In genomic region chr14:105470812-105471771, GRCh38 we compare ENCODE assay signal across 11 cellular contexts. TPM values are rescaled to one million over a fixed set of nuclear protein-coding genes. Genes with fewer than 3 reads are reported as not detected.
A peak's percentile ranks its signal among the peaks of the same experiment; 100 is the strongest.
DNase-seq lines count a peak whose midpoint lies in the region; ATAC-seq, FAIRE-seq and TF ChIP-seq lines count a peak whose summit lies in the region.
"Had no signal": no experiment of that assay in that cellular context is flagged by ENCODE, and none has a peak within 500 bp of the region (broad histone marks: within the 10 kb centered on the region; RNA-seq: fewer than 3 reads in every experiment).

No MANE protein-coding gene starts in this region.

- no peak overlapping the region for H3K27ac Mint-ChIP-seq in stimulated activated naive B cell treated with anti-CD40 and anti-IgM and Interleukin-4, amounts not matched to agents 10 μg/mL and 1 μg/mL and 100 μg/mL, for 72 hours
- H3K27ac Mint-ChIP-seq: memory B cell had no signal

- H3K27me3 ChIP-seq in Panc1 (ENCODE audit: control insufficient read depth, insufficient read depth, low read length) (no peaks in the 10 kb centered on the region), heart left ventricle (peaks cover 0 to 20% (median 0%) of the 10 kb centered on the region in 9 donors)

- H3K27me3 Mint-ChIP-seq in stimulated activated naive B cell treated with anti-CD40 and anti-IgM and Interleukin-4, amounts not matched to agents 10 μg/mL and 1 μg/mL and 100 μg/mL, for 72 hours: no peaks in the 10 kb centered on the region
- H3K27me3 Mint-ChIP-seq: memory B cell had no signal

- intact Hi-C loops in Panc1 (cut with micrococcal nuclease; ENCODE audit: unreplicated experiment) (no loop called here), heart left ventricle (cut with DNase I) (no loop called here)

- TF ChIP-seq CTCF in Panc1 (IDR thresholded peaks at IDR 0.05) (no peak), heart left ventricle (IDR thresholded peaks at IDR 0.05) (peak in 10 of 12 donors; percentile 19 to 50 (median 38))

- H3K36me3 ChIP-seq in Panc1 (ENCODE audit: control insufficient read depth, insufficient read depth, low read length) (no peaks in the 10 kb centered on the region; the same call in 1 of the 2 replicates), heart left ventricle (peaks cover 0 to 22% (median 3%) of the 10 kb centered on the region in 9 donors)

- in situ Hi-C loops in Panc1 (cut with HindIII; ENCODE audit: low pct_unique_long_range_greater_than_20kb, low sequenced_read_pairs): no loop called here

- POLR2A ChIA-PET in Panc1 (lab: Charles Lee): interaction anchor here (0.9 to 1.1 kb wide), 2 partner anchors 12 to 18 kb away, joined by 3 to 7 read pairs; no protein-coding TSS in a partner anchor

- no peaks in the 10 kb centered on the region for H3K9me3 ChIP-seq in Panc1 (ENCODE audit: control insufficient read depth, insufficient read depth, low read depth, low read length)
- no peaks in the 10 kb centered on the region for H3K9me3 ChIP-seq in heart left ventricle

- peaks cover 10 to 19% of the 10 kb centered on the region in 2 donors for H3K4me1 Mint-ChIP-seq in stimulated activated naive B cell treated with anti-CD40 and anti-IgM and Interleukin-4, amounts not matched to agents 10 μg/mL and 1 μg/mL and 100 μg/mL, for 72 hours

- H3K9me3 Mint-ChIP-seq in stimulated activated naive B cell treated with anti-CD40 and anti-IgM and Interleukin-4, amounts not matched to agents 10 μg/mL and 1 μg/mL and 100 μg/mL, for 72 hours: no peaks in the 10 kb centered on the region
- H3K9me3 Mint-ChIP-seq: memory B cell had no signal

- CTCF ChIA-PET in Panc1 (lab: Charles Lee): interaction anchor here (0.7 to 1.6 kb wide), 3 partner anchors 10 to 24 kb away, joined by 3 to 7 read pairs (median 4); no protein-coding TSS in a partner anchor

- ATAC-seq in Panc1: no peak
- ATAC-seq in heart left ventricle: peak; percentile 9 to 35 (median 22)
- peak; percentile 16 to 19 for ATAC-seq in stimulated activated naive B cell treated with anti-CD40 and anti-IgM and Interleukin-4, amounts not matched to agents 10 μg/mL and 1 μg/mL and 100 μg/mL, for 72 hours (replicated peaks)

- FAIRE-seq in frontal cortex (lab: Jason Lieb, UNC): no peak
- FAIRE-seq: A204.1 had no signal

- no TSS peak for BruUV-seq in Panc1 (replicated peaks; lab: Mats Ljungman, UMichigan)

- no peak overlapping the region for H3K4me3 Mint-ChIP-seq in stimulated activated naive B cell treated with anti-CD40 and anti-IgM and Interleukin-4, amounts not matched to agents 10 μg/mL and 1 μg/mL and 100 μg/mL, for 72 hours
- H3K4me3 Mint-ChIP-seq: memory B cell had no signal

- H3K27ac ChIP-seq in Panc1 (ENCODE audit: low read length) (peak overlapping the region; percentile 44; the same call in 1 of the 2 replicates), heart left ventricle (peak overlapping the region; percentile 87 to 100 (median 97))

- H3K4me1 ChIP-seq in Panc1 (ENCODE audit: control insufficient read depth, insufficient read depth, low read length) (peaks cover 41% of the 10 kb centered on the region), heart left ventricle (peaks cover 0 to 81% (median 70%) of the 10 kb centered on the region in 12 donors)

- H3K4me3 ChIP-seq in Panc1 (ENCODE audit: low read depth in 2 of 2, low read length in 2 of 2) (no peak overlapping the region), heart left ventricle (peak overlapping the region in 8 of 12 donors; percentile 1 to 33 (median 16))

- peak; percentile 78 for DNase-seq in DMS 273 (lab: John Stamatoyannopoulos, UW; ENCODE audit: unreplicated experiment)
- no peak for DNase-seq in DMS 273 treated with DMSO at 0.1 percent for 48 hours (lab: John Stamatoyannopoulos, UW)
- DNase-seq in Panc1 (ENCODE audit: low read depth, low spot score): no peak
- peak in 4 of 5 donors; percentile 82 to 91 (median 86) for DNase-seq in heart left ventricle
- DNase-seq in stimulated activated naive B cell treated with anti-CD40 and anti-IgM and Interleukin-4, amounts not matched to agents 10 μg/mL and 1 μg/mL and 100 μg/mL, for 72 hours: no peak
- DNase-seq in NCI-H524 treated with DMSO at 0.1 percent for 48 hours (lab: John Stamatoyannopoulos, UW): no peak
- DNase-seq in frontal cortex (ENCODE audit: low spot score in 2 of 2): no peak
- DNase-seq in medulla oblongata (ENCODE audit: extremely low spot score): no peak
- DNase-seq: NCI-H526 had no signal

- WGBS in heart left ventricle, 4 donors: 27 to 45% (median 37%) methylated on average over 8 to 30 of the region's 30 CpGs

- H3K36me3 Mint-ChIP-seq in stimulated activated naive B cell treated with anti-CD40 and anti-IgM and Interleukin-4, amounts not matched to agents 10 μg/mL and 1 μg/mL and 100 μg/mL, for 72 hours: peaks cover 8 to 11% of the 10 kb centered on the region in 2 donors

- no peak for TF ChIP-seq POLR2A in heart left ventricle (IDR thresholded peaks at IDR 0.05)

RNA-seq across cellular contexts. Expression of gene CRIP2, which starts 3.5 kb away (rescaled TPM):
- total RNA-seq in Panc1 (2021; ENCODE audit: unreplicated experiment) (280 TPM), heart left ventricle (1,000 to 10,000 TPM in 2 of 9 donors, 100 to 1,000 TPM in 7; 695 to 1,715 (median 851) TPM), frontal cortex (88.0 TPM)
- polyA plus RNA-seq in Panc1 (2012; ENCODE audit: insufficient read length): 1,001 TPM
- 1,000 to 10,000 TPM in 1 of 2 donors, 100 to 1,000 TPM in 1; 829 to 1,402 TPM for polyA plus RNA-seq in heart left ventricle

RNA-seq across cellular contexts. Expression of gene CRIP1, which starts 15.6 kb away (rescaled TPM):
- total RNA-seq in Panc1 (2021; ENCODE audit: unreplicated experiment) (1,056 TPM), heart left ventricle (100 to 1,000 TPM in 1 of 9 donors, 10 to 100 TPM in 8; 12.1 to 195 (median 56.9) TPM), frontal cortex (not detected)
- 2,110 TPM for polyA plus RNA-seq in Panc1 (2012; ENCODE audit: insufficient read length)
- polyA plus RNA-seq in heart left ventricle: 100 to 1,000 TPM in 1 of 2 donors, 10 to 100 TPM in 1; 81.1 to 109 TPM

RNA-seq across cellular contexts. Expression of gene TEDC1, which starts 20.0 kb away (rescaled TPM):
- total RNA-seq in Panc1 (2021; ENCODE audit: unreplicated experiment) (47.8 TPM), heart left ventricle (10 to 100 TPM in 1 of 9 donors, 1 to 10 TPM in 7, under 1 TPM in 1; 0.94 to 12.4 (median 3.2) TPM), frontal cortex (5.7 TPM)
- 42.5 TPM for polyA plus RNA-seq in Panc1 (2012; ENCODE audit: insufficient read length)
- polyA plus RNA-seq in heart left ventricle: 1 to 10 TPM; 4.8 to 6.7 TPM

RNA-seq across cellular contexts. Expression of gene MTA1, which starts 51.5 kb away (rescaled TPM):
- total RNA-seq in Panc1 (2021; ENCODE audit: unreplicated experiment) (105 TPM), heart left ventricle (100 to 1,000 TPM in 7 of 9 donors, 10 to 100 TPM in 2; 71.8 to 169 (median 109) TPM), frontal cortex (42.0 TPM)
- polyA plus RNA-seq in Panc1 (2012; ENCODE audit: insufficient read length): 102 TPM
- 100 to 1,000 TPM; 103 to 191 TPM for polyA plus RNA-seq in heart left ventricle

RNA-seq across cellular contexts. Expression of gene TMEM121, which starts 55.3 kb away (rescaled TPM):
- total RNA-seq in Panc1 (2021; ENCODE audit: unreplicated experiment) (4.6 TPM), heart left ventricle (1 to 10 TPM; 1.0 to 4.4 (median 2.0) TPM), frontal cortex (24.5 TPM)
- 8.4 TPM for polyA plus RNA-seq in Panc1 (2012; ENCODE audit: insufficient read length)
- polyA plus RNA-seq in heart left ventricle: 1 to 10 TPM; 1.1 to 1.5 TPM

Comparison
In these comparisons a context has a peak if more than half of its experiments do, and no peak if none do; other contexts are left out.
1. DNase-seq: peak in DMS 273 (single experiment) and heart left ventricle (4 of 5); none in DMS 273 treated with DMSO at 0.1 percent for 48 hours (single experiment), Panc1 (single experiment), stimulated activated naive B cell treated with anti-CD40 and anti-IgM and Interleukin-4, amounts not matched to agents 10 μg/mL and 1 μg/mL and 100 μg/mL, for 72 hours (single experiment), NCI-H524 treated with DMSO at 0.1 percent for 48 hours (single experiment), frontal cortex (0 of 2) and medulla oblongata (single experiment).
2. H3K4me3 ChIP-seq: peak in heart left ventricle (8 of 12); none in Panc1 (0 of 2).
3. RNA of gene CRIP1, which starts 15.6 kb away (total RNA-seq): 1,056 TPM in Panc1 (single experiment) and 12.1 to 195 TPM in heart left ventricle; not detected in frontal cortex (single experiment); every median in the first group is over 10 times any median in the second.